1 cellular context compared by ENCODE assay signal in genomic region chr16:68120496-68120895, GRCh38.
A peak's percentile ranks its signal among the peaks of the same experiment; 100 is the strongest.
TF ChIP-seq lines count a peak whose summit lies in the region.

No MANE protein-coding gene starts in this region.

TF ChIP-seq in H1, 55 proteins besides CTCF, POLR2A, EP300 and RAD21:
- TF ChIP-seq CEBPB (IDR thresholded peaks at IDR 0.05; ENCODE audit: low read depth, low read length) = peak; percentile 60; the same call in 1 of the 2 replicates
TF ChIP-seq in H1: peak in this region for 1; not testable (repeated sequence) for 54.
